In the genomic region with DNA sequence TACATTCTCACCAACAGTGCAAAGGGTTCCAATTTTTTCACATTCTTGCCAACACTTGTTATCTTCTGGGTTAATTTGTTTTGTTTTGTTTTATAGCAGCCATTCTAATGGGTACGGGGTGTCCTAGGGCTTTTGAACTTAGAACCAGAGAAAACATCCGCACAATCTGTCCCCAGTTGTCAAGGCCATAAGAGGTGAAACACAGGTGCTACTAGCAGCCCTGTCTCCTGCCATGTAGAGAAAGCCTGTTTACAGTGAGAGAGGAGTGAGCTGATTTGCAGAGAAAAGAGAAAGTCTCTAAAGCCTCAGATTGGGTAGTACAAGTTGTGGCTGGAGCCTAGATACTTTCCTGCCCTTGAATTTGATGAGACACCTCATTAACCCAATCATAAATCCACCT, we compare ENCODE assay signal across 4 cellular contexts.
TF ChIP-seq lines count a peak whose summit lies in the region.

No MANE protein-coding gene starts in this region.

TF ChIP-seq in HEK293, 187 proteins besides CTCF, POLR2A, EP300 and RAD21:
- no peak for TF ChIP-seq KLF10 (tag by site-specific recombination; IDR thresholded peaks at IDR 0.05)
- TF ChIP-seq PRDM1 (tag by site-specific recombination; IDR thresholded peaks at IDR 0.05), result 0 out of 2 replicates have a peak, but pooled peaks have one; percentile 17

TF ChIP-seq in K562, 482 proteins besides CTCF, POLR2A, EP300 and RAD21:
- TF ChIP-seq OTX1 (CRISPR knock-in tag; IDR thresholded peaks at IDR 0.05) (no peak), JUN (IDR thresholded peaks at IDR 0.05; ENCODE audit: borderline replicate concordance, low read depth, low read length) (no peak), JUN (CRISPR knock-in tag; IDR thresholded peaks at IDR 0.05; ENCODE audit: borderline replicate concordance) (no peak), SMAD3 (CRISPR knock-in tag; conservative IDR thresholded peaks at IDR 0.05) (no peak), ZNF232 (CRISPR knock-in tag; IDR thresholded peaks at IDR 0.05) (no peak), BRD4 (IDR thresholded peaks at IDR 0.05) (no peak), RFX7 (CRISPR knock-in tag; IDR thresholded peaks at IDR 0.05) (no peak), CBX3 (IDR thresholded peaks at IDR 0.05; ENCODE audit: borderline replicate concordance in 1 of 2, low read length in 2 of 2) (no peak), SMC3 (conservative IDR thresholded peaks at IDR 0.05; ENCODE audit: insufficient read depth, low read depth, low read length) (no peak), ATF6 (CRISPR knock-in tag; IDR thresholded peaks at IDR 0.05) (no peak), CREM (IDR thresholded peaks at IDR 0.05; ENCODE audit: low read depth) (no peak), SNIP1 (IDR thresholded peaks at IDR 0.05; ENCODE audit: low read depth) (no peak)
- TF ChIP-seq, protein P1, sequence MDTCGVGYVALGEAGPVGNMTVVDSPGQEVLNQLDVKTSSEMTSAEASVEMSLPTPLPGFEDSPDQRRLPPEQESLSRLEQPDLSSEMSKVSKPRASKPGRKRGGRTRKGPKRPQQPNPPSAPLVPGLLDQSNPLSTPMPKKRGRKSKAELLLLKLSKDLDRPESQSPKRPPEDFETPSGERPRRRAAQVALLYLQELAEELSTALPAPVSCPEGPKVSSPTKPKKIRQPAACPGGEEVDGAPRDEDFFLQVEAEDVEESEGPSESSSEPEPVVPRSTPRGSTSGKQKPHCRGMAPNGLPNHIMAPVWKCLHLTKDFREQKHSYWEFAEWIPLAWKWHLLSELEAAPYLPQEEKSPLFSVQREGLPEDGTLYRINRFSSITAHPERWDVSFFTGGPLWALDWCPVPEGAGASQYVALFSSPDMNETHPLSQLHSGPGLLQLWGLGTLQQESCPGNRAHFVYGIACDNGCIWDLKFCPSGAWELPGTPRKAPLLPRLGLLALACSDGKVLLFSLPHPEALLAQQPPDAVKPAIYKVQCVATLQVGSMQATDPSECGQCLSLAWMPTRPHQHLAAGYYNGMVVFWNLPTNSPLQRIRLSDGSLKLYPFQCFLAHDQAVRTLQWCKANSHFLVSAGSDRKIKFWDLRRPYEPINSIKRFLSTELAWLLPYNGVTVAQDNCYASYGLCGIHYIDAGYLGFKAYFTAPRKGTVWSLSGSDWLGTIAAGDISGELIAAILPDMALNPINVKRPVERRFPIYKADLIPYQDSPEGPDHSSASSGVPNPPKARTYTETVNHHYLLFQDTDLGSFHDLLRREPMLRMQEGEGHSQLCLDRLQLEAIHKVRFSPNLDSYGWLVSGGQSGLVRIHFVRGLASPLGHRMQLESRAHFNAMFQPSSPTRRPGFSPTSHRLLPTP (IDR thresholded peaks at IDR 0.05; ENCODE audit: borderline replicate concordance, extremely low read depth, insufficient read length), result no peak

TF ChIP-seq in liver, 16 proteins besides CTCF, POLR2A, EP300 and RAD21:
- TF ChIP-seq FOXA1 (IDR thresholded peaks at IDR 0.05) (no peak), NR2F2 (IDR thresholded peaks at IDR 0.05) (no peak), FOXA2 (IDR thresholded peaks at IDR 0.05) (no peak), HNF4A (conservative IDR thresholded peaks at IDR 0.05) (peak in 1 of 2 donors; percentile 29), GABPA (IDR thresholded peaks at IDR 0.05 in 1 of 2, conservative IDR thresholded peaks at IDR 0.05 in 1 of 2) (no peak), TAF1 (conservative IDR thresholded peaks at IDR 0.05) (no peak), RXRA (IDR thresholded peaks at IDR 0.05) (peak in 1 of 2 donors; percentile 50), HNF4G (IDR thresholded peaks at IDR 0.05) (no peak), SP1 (IDR thresholded peaks at IDR 0.05) (peak; percentile 42), EGR1 (IDR thresholded peaks at IDR 0.05; ENCODE audit: low read depth in 2 of 2) (no peak)

TF ChIP-seq in SK-N-SH, 30 proteins besides CTCF, POLR2A, EP300 and RAD21:
- TF ChIP-seq NRF1 (IDR thresholded peaks at IDR 0.05; ENCODE audit: low read depth, low read length) (no peak), POLR2AphosphoS5 (IDR thresholded peaks at IDR 0.05; ENCODE audit: low read depth, low read length) (no peak), YY1 (IDR thresholded peaks at IDR 0.05; ENCODE audit: low read depth) (no peak), JUND (IDR thresholded peaks at IDR 0.05) (no peak), RCOR1 (IDR thresholded peaks at IDR 0.05; ENCODE audit: low read length) (no peak), IRF3 (IDR thresholded peaks at IDR 0.05; ENCODE audit: low read depth, low read length) (no peak), SMC3 (IDR thresholded peaks at IDR 0.05; ENCODE audit: low read depth, low read length) (no peak), GABPA (IDR thresholded peaks at IDR 0.05; ENCODE audit: low read depth) (no peak), ZBTB33 (IDR thresholded peaks at IDR 0.05; ENCODE audit: borderline replicate concordance, low read depth) (no peak), TEAD4 (IDR thresholded peaks at IDR 0.05; ENCODE audit: borderline replicate concordance, insufficient read depth) (no peak), GATA2 (CRISPR knock-in tag; IDR thresholded peaks at IDR 0.05) (no peak), TAF1 (IDR thresholded peaks at IDR 0.05; ENCODE audit: borderline replicate concordance, low read depth, low read length) (no peak), EZH2phosphoT487 (IDR thresholded peaks at IDR 0.05; ENCODE audit: borderline replicate concordance, low read depth) (no peak), CHD2 (IDR thresholded peaks at IDR 0.05; ENCODE audit: low read length, partially characterized antibody) (no peak), MXI1 (IDR thresholded peaks at IDR 0.05; ENCODE audit: low read depth, low read length) (no peak)
- TF ChIP-seq, protein P2, sequence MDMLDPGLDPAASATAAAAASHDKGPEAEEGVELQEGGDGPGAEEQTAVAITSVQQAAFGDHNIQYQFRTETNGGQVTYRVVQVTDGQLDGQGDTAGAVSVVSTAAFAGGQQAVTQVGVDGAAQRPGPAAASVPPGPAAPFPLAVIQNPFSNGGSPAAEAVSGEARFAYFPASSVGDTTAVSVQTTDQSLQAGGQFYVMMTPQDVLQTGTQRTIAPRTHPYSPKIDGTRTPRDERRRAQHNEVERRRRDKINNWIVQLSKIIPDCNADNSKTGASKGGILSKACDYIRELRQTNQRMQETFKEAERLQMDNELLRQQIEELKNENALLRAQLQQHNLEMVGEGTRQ (IDR thresholded peaks at IDR 0.05; ENCODE audit: borderline replicate concordance, low read depth, low read length), result no peak
- TF ChIP-seq, protein P3, sequence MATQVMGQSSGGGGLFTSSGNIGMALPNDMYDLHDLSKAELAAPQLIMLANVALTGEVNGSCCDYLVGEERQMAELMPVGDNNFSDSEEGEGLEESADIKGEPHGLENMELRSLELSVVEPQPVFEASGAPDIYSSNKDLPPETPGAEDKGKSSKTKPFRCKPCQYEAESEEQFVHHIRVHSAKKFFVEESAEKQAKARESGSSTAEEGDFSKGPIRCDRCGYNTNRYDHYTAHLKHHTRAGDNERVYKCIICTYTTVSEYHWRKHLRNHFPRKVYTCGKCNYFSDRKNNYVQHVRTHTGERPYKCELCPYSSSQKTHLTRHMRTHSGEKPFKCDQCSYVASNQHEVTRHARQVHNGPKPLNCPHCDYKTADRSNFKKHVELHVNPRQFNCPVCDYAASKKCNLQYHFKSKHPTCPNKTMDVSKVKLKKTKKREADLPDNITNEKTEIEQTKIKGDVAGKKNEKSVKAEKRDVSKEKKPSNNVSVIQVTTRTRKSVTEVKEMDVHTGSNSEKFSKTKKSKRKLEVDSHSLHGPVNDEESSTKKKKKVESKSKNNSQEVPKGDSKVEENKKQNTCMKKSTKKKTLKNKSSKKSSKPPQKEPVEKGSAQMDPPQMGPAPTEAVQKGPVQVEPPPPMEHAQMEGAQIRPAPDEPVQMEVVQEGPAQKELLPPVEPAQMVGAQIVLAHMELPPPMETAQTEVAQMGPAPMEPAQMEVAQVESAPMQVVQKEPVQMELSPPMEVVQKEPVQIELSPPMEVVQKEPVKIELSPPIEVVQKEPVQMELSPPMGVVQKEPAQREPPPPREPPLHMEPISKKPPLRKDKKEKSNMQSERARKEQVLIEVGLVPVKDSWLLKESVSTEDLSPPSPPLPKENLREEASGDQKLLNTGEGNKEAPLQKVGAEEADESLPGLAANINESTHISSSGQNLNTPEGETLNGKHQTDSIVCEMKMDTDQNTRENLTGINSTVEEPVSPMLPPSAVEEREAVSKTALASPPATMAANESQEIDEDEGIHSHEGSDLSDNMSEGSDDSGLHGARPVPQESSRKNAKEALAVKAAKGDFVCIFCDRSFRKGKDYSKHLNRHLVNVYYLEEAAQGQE (IDR thresholded peaks at IDR 0.05; ENCODE audit: low read depth, low read length), result no peak
TF ChIP-seq in SK-N-SH: peak in this region for 0.
